Comparison of ENCODE assay signal across 18 cellular contexts in the genomic region with DNA sequence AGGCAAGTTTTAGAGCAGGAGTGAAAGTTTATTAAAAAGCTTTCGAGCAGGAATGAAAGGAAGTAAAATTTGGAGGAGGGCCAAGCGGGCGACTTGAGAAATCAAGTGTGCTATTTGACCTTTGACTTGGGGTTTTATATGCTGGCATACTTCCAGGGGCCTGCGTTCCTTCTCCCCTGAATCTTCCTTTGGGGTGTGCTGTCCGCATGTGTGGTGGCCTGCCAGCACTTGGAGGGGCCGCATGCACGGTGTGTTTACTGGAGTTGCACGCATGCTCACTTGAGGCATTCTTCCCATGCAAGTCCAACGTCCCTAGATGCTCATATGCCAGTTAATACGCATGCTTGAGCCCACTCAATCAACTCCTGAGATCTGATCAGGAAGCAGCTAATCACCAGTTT.
DNase-seq lines count a peak whose midpoint lies in the region; ATAC-seq, FAIRE-seq and TF ChIP-seq lines count a peak whose summit lies in the region.
"Had no signal": no experiment of that assay in that cellular context is flagged by ENCODE, and none has a peak within 500 bp of the region (broad histone marks: within the 10 kb centered on the region; RNA-seq: fewer than 3 reads in every experiment).

No MANE protein-coding gene starts in this region.

- no peak overlapping the region for H2AK5ac ChIP-seq in mesendoderm (ENCODE audit: low read length)

- no peak overlapping the region for H2BK5ac ChIP-seq in mesendoderm (ENCODE audit: low read length)

- no peak for FAIRE-seq in K562 (lab: Jason Lieb, UNC)
- FAIRE-seq: A204.1, GM12878, GM19239 had no signal

- TF ChIP-seq EP300 in K562 (IDR thresholded peaks at IDR 0.05; ENCODE audit: low read length) (no peak), upper lobe of left lung (IDR thresholded peaks at IDR 0.05) (no peak)

- TF ChIP-seq POLR2A in K562 (conservative IDR thresholded peaks at IDR 0.05) (no peak), right lobe of liver (IDR thresholded peaks at IDR 0.05) (no peak), upper lobe of left lung (IDR thresholded peaks at IDR 0.05) (no peak)

- H3K27ac ChIP-seq in K562 (ENCODE audit: extremely low read depth, low read depth, low read length): no peak overlapping the region
- H3K27ac ChIP-seq in right lobe of liver: no peak overlapping the region
- H3K27ac ChIP-seq in upper lobe of left lung: no peak overlapping the region
- H3K27ac ChIP-seq in mesendoderm (ENCODE audit: low read depth, low read length): no peak overlapping the region
- H3K27ac ChIP-seq: epithelial cell of prostate had no signal

- H2BK120ac ChIP-seq in mesendoderm (ENCODE audit: low read depth, low read length): no peak overlapping the region

- peaks cover 40 to 66% of the 10 kb centered on the region in 2 experiments for H3K27me3 ChIP-seq in K562 (ENCODE audit: control insufficient read depth in 2 of 2, insufficient read depth in 2 of 2, low read length in 2 of 2)
- no peaks in the 10 kb centered on the region for H3K27me3 ChIP-seq in right lobe of liver
- H3K27me3 ChIP-seq in upper lobe of left lung: no peaks in the 10 kb centered on the region
- no peaks in the 10 kb centered on the region for H3K27me3 ChIP-seq in mesendoderm (ENCODE audit: insufficient read depth, low read length, poor library complexity)

- no peaks in the 10 kb centered on the region for H3K79me1 ChIP-seq in mesendoderm (ENCODE audit: low read length)

- H3K4me3 ChIP-seq in K562: no peak overlapping the region
- H3K4me3 ChIP-seq in right lobe of liver: no peak overlapping the region
- peak overlapping the region in 1 of 4 donors; percentile 17 for H3K4me3 ChIP-seq in upper lobe of left lung
- no peak overlapping the region for H3K4me3 ChIP-seq in mesendoderm (ENCODE audit: low read length)
- H3K4me3 ChIP-seq: GM12878 had no signal

- in situ Hi-C loops in K562 (cut with MboI): no loop called here

- no peak overlapping the region for H4K5ac ChIP-seq in mesendoderm (ENCODE audit: low read length)

- no peak overlapping the region for H3K56ac ChIP-seq in mesendoderm (ENCODE audit: low read length)

- H3K79me2 ChIP-seq in K562 (ENCODE audit: control insufficient read depth, insufficient read depth, low read length): no peaks in the 10 kb centered on the region
- H3K79me2 ChIP-seq in mesendoderm (ENCODE audit: control insufficient read depth, insufficient read depth, low read length): no peaks in the 10 kb centered on the region

- peak; percentile 18 for DNase-seq in SKM-1 treated with dmso at 0.1 percent for 144 hours (lab: John Stamatoyannopoulos, UW; ENCODE audit: unreplicated experiment)
- no peak for DNase-seq in SKM-1 (lab: John Stamatoyannopoulos, UW; ENCODE audit: unreplicated experiment)
- DNase-seq in K562 (ENCODE audit: extremely low read depth in 1 of 4, low spot score in 3 of 4): no peak
- peak in 2 of 3 donors; percentile 36 to 50 for DNase-seq in right lobe of liver
- peak; percentile 55 to 62 for DNase-seq in upper lobe of left lung
- no peak for DNase-seq in NCI-H526 (lab: John Stamatoyannopoulos, UW)
- DNase-seq in mesendoderm: no peak
- DNase-seq: activated CD8-positive, alpha-beta T cell treated with anti-CD3 and anti-CD28 coated beads for 36 hours; caudate nucleus; DND-41; NCI-H2171 treated with DMSO at 0.1 percent for 48 hours; retina had no signal

- no peak overlapping the region for H2BK15ac ChIP-seq in mesendoderm (replicated peaks; ENCODE audit: low read depth)

- no peak overlapping the region for H2AFZ ChIP-seq in K562 (ENCODE audit: low read depth, low read length)

- H3K36me3 ChIP-seq in K562 (ENCODE audit: control insufficient read depth, insufficient read depth, low read length): no peaks in the 10 kb centered on the region
- H3K36me3 ChIP-seq in right lobe of liver: no peaks in the 10 kb centered on the region
- no peaks in the 10 kb centered on the region for H3K36me3 ChIP-seq in upper lobe of left lung
- no peaks in the 10 kb centered on the region for H3K36me3 ChIP-seq in mesendoderm (ENCODE audit: control insufficient read depth, insufficient read depth, low read length)

- H3K9me1 ChIP-seq in K562 (ENCODE audit: control insufficient read depth, insufficient read depth, low read length): no peaks in the 10 kb centered on the region

- CTCF ChIA-PET in K562 (lab: Yijun Ruan, JAX; ENCODE audit: low intra/inter-chr PET ratio): no interaction called here

- H3K4me1 ChIP-seq in K562 (replicated peaks in 1 of 2; ENCODE audit: control insufficient read depth in 2 of 2, insufficient read depth in 2 of 2, low read length in 2 of 2) (no peaks in the 10 kb centered on the region), right lobe of liver (no peaks in the 10 kb centered on the region), upper lobe of left lung (peaks cover 9 to 17% (median 12%) of the 10 kb centered on the region in 4 donors), mesendoderm (ENCODE audit: control insufficient read depth, low read depth, low read length) (no peaks in the 10 kb centered on the region)

- ATAC-seq in K562: no peak
- ATAC-seq in right lobe of liver: peak in 1 of 4 donors; percentile 16
- no peak for ATAC-seq in upper lobe of left lung (ENCODE audit: low FRiP score in 2 of 2)
- ATAC-seq in GM18909 (IDR thresholded peaks at IDR 0.05; ENCODE audit: poor library complexity, unreplicated experiment): no peak
- ATAC-seq: activated CD8-positive, alpha-beta T cell treated with anti-CD3 and anti-CD28 coated beads for 36 hours; GM12878; Panc1 had no signal

- no peak overlapping the region for H3K18ac ChIP-seq in mesendoderm (ENCODE audit: low read length)

- TF ChIP-seq CTCF in K562 (IDR thresholded peaks at IDR 0.05 in 2 of 3, conservative IDR thresholded peaks at IDR 0.05 in 1 of 3; ENCODE audit: insufficient read depth in 2 of 3, low read depth in 1 of 3, low read length in 3 of 3): no peak
- TF ChIP-seq CTCF in right lobe of liver (IDR thresholded peaks at IDR 0.05): no peak
- peak in 1 of 6 experiments; percentile 8 for TF ChIP-seq CTCF in upper lobe of left lung (IDR thresholded peaks at IDR 0.05)

- H3K23ac ChIP-seq in mesendoderm (ENCODE audit: low read length): no peak overlapping the region

- no peak for TF ChIP-seq RAD21 in K562 (CRISPR knock-in tag; conservative IDR thresholded peaks at IDR 0.05 in 1 of 2, IDR thresholded peaks at IDR 0.05 in 1 of 2)

- intact Hi-C loops in K562 (cut with micrococcal nuclease): no loop called here
- intact Hi-C loops in right lobe of liver (cut with DNase I): no loop called here

- H3K9ac ChIP-seq in K562 (ENCODE audit: insufficient read depth in 1 of 2, low read depth in 2 of 2, low read length in 2 of 2) (no peak overlapping the region), mesendoderm (ENCODE audit: low read length) (no peak overlapping the region)

- H3K4ac ChIP-seq in mesendoderm (ENCODE audit: low read depth, low read length): no peak overlapping the region

- WGBS in K562 (ENCODE audit: insufficient coverage, low coverage, missing lambda C conversion rate): under 1% methylated on average over 10 of the region's 10 CpGs
- 44% methylated on average over 5 of the region's 10 CpGs for WGBS in right lobe of liver (ENCODE audit: insufficient coverage, low coverage, low lambda C conversion rate, missing lambda C conversion rate)
- WGBS in upper lobe of left lung, 2 donors: 12 to 16% methylated on average over 8 to 10 of the region's 10 CpGs
- no CpG with 5 or more reads among the region's 10 CpGs for WGBS in mesendoderm (ENCODE audit: extremely low coverage, insufficient coverage, low lambda C conversion rate)

- H3K4me2 ChIP-seq in K562 (ENCODE audit: insufficient read depth, low read length): no peak overlapping the region
- no peak overlapping the region for H3K4me2 ChIP-seq in mesendoderm (ENCODE audit: low read length)

- H3K9me3 ChIP-seq in K562 (replicated peaks; ENCODE audit: control insufficient read depth, insufficient read depth, low read depth, low read length) (no peaks in the 10 kb centered on the region), right lobe of liver (no peaks in the 10 kb centered on the region), upper lobe of left lung (no peaks in the 10 kb centered on the region)

- H4K8ac ChIP-seq in mesendoderm (ENCODE audit: low read depth, low read length): no peak overlapping the region

- no TSS peak for BruUV-seq in K562 (replicated peaks; lab: Mats Ljungman, UMichigan)

- POLR2A ChIA-PET in K562 (lab: Yijun Ruan, JAX): no interaction called here

- no peaks in the 10 kb centered on the region; the same call in 1 of the 2 replicates for H4K20me1 ChIP-seq in K562 (replicated peaks; ENCODE audit: control insufficient read depth, insufficient read depth, low read length)

TF ChIP-seq in K562, 482 proteins besides CTCF, POLR2A, EP300 and RAD21:
- TF ChIP-seq CREM (IDR thresholded peaks at IDR 0.05; ENCODE audit: low read depth) (no peak), NFIC (IDR thresholded peaks at IDR 0.05) (peak; percentile 49)
TF ChIP-seq in K562: peak in this region for 1.

Comparison
In these comparisons a context has a peak if more than half of its experiments do, and no peak if none do; other contexts are left out.
1. DNase-seq: peak in SKM-1 treated with dmso at 0.1 percent for 144 hours (single experiment), right lobe of liver (2 of 3) and upper lobe of left lung (2 of 2); none in SKM-1 (single experiment), K562 (0 of 4), NCI-H526 (0 of 2) and mesendoderm (single experiment).